ENCODE assay signal across 19 cellular contexts in genomic region chr3:46022909-46023785, GRCh38. TPM values are rescaled to one million over a fixed set of nuclear protein-coding genes. Genes with fewer than 3 reads are reported as not detected.
DNase-seq lines count a peak whose midpoint lies in the region; ATAC-seq, FAIRE-seq and TF ChIP-seq lines count a peak whose summit lies in the region.
"Had no signal": no experiment of that assay in that cellular context is flagged by ENCODE, and none has a peak within 500 bp of the region (broad histone marks: within the 10 kb centered on the region; RNA-seq: fewer than 3 reads in every experiment).

No MANE protein-coding gene starts in this region.

- DNase-seq in H7 = peak; percentile 45
- peak in 1 of 2 experiments; percentile 27 for DNase-seq in H1 (ENCODE audit: low read depth in 1 of 2, low spot score in 2 of 2)
- peak; percentile 56 for DNase-seq in osteoblast (ENCODE audit: insufficient read length, low spot score, missing footprints)
- DNase-seq in ureter (ENCODE audit: low spot score) = peak; percentile 23
- DNase-seq in DMS 273 treated with DMSO at 0.1 percent for 48 hours (lab: John Stamatoyannopoulos, UW) = no peak
- DNase-seq in NCI-H1930 (lab: John Stamatoyannopoulos, UW) = no peak
- DNase-seq: C1 segment of cervical spinal cord; Calu3; CD4-positive, alpha-beta T cell; DMS79; EL; GOT3 had no signal

- H2BK20ac ChIP-seq in H1 (ENCODE audit: low read length) = no peak overlapping the region

- H3K4me3 ChIP-seq in H7 (ENCODE audit: insufficient read depth, low read depth, low read length) (no peak overlapping the region), H1 (ENCODE audit: extremely low read depth in 1 of 4, insufficient read depth in 2 of 4, low read depth in 3 of 4, low read length in 4 of 4) (no peak overlapping the region), osteoblast (ENCODE audit: insufficient read depth, low read length) (no peak overlapping the region)

- no peak overlapping the region for H3K27ac ChIP-seq in H1 (ENCODE audit: low read depth, low read length)
- no peak overlapping the region for H3K27ac ChIP-seq in osteoblast (ENCODE audit: low read depth, low read length)

- H3K9me3 ChIP-seq in H1 (ENCODE audit: insufficient read depth in 2 of 2, low read depth in 1 of 2, low read length in 1 of 2) (no peaks in the 10 kb centered on the region; a peak in 1 of 4 replicates), osteoblast (ENCODE audit: low read depth, low read length) (no peaks in the 10 kb centered on the region)

- H3K18ac ChIP-seq in H1 (ENCODE audit: extremely low read depth, low read length) = no peak overlapping the region

- no peak overlapping the region for H3K14ac ChIP-seq in H1 (ENCODE audit: insufficient read length)

- no peak for TF ChIP-seq POLR2A in H1 (IDR thresholded peaks at IDR 0.05; ENCODE audit: control extremely low read depth in 1 of 2, low read depth in 2 of 2, low read length in 2 of 2)

- TF ChIP-seq RAD21 in H1 (IDR thresholded peaks at IDR 0.05 in 1 of 2, conservative IDR thresholded peaks at IDR 0.05 in 1 of 2; ENCODE audit: low read depth in 2 of 2, low read length in 2 of 2) = no peak

- H3K36me3 ChIP-seq in H7 (replicated peaks; ENCODE audit: control insufficient read depth, insufficient read depth, low read length) (no peaks in the 10 kb centered on the region), H1 (ENCODE audit: control insufficient read depth in 2 of 4, insufficient read depth in 4 of 4, low read length in 3 of 4) (no peaks in the 10 kb centered on the region), osteoblast (ENCODE audit: insufficient read depth, low read length) (no peaks in the 10 kb centered on the region)

- TF ChIP-seq CTCF in H1 (IDR thresholded peaks at IDR 0.05; ENCODE audit: control extremely low read depth in 1 of 3, insufficient read depth in 1 of 3, low read depth in 1 of 3, low read length in 3 of 3) = no peak
- TF ChIP-seq CTCF in osteoblast (IDR thresholded peaks at IDR 0.05; ENCODE audit: extremely low read depth, low read depth, low read length) = no peak

- no peak overlapping the region for H3K56ac ChIP-seq in H1 (replicated peaks; ENCODE audit: insufficient read length, low read depth, low read length)

- H3K4me2 ChIP-seq in H1 (ENCODE audit: insufficient read depth in 1 of 2, low read depth in 2 of 2, low read length in 2 of 2) (no peak overlapping the region), osteoblast (ENCODE audit: insufficient read depth, low read length) (no peak overlapping the region)

- H3K4ac ChIP-seq in H1 (replicated peaks; ENCODE audit: insufficient read length, low read depth, low read length) = no peak overlapping the region

- ATAC-seq in GM21447 (IDR thresholded peaks at IDR 0.05; ENCODE audit: unreplicated experiment) = no peak
- ATAC-seq: HCT116 had no signal

- TF ChIP-seq EP300 in H1 (IDR thresholded peaks at IDR 0.05; ENCODE audit: borderline replicate concordance in 1 of 2, low read depth in 2 of 2, low read length in 2 of 2) = no peak

- H2BK12ac ChIP-seq in H1 (ENCODE audit: low read depth, low read length) = no peak overlapping the region

- H4K91ac ChIP-seq in H1 (replicated peaks; ENCODE audit: insufficient read length, low read length) = no peak overlapping the region

- POLR2A ChIA-PET in H1 (lab: Charles Lee; ENCODE audit: partially characterized antibody) = no interaction called here

- no peaks in the 10 kb centered on the region for H3K27me3 ChIP-seq in H7 (ENCODE audit: control insufficient read depth, insufficient read depth, low read length)
- H3K27me3 ChIP-seq in H1 (replicated peaks in 1 of 4; ENCODE audit: control insufficient read depth in 3 of 4, extremely low read depth in 1 of 4, insufficient read depth in 3 of 4, low read length in 3 of 4) = no peaks in the 10 kb centered on the region
- H3K27me3 ChIP-seq in osteoblast (ENCODE audit: insufficient read depth, low read length) = no peaks in the 10 kb centered on the region

- H2AFZ ChIP-seq in H1 (ENCODE audit: low read length) (peak overlapping the region; percentile 19; the same call in 1 of the 2 replicates), osteoblast (ENCODE audit: low read length) (no peak overlapping the region)

- H3K23ac ChIP-seq in H1 (ENCODE audit: insufficient read length) = no peak overlapping the region

- H3K79me2 ChIP-seq in H1 (ENCODE audit: control insufficient read depth in 1 of 2, insufficient read depth in 2 of 2, low read length in 2 of 2) (no peaks in the 10 kb centered on the region), osteoblast (ENCODE audit: insufficient read depth, low read length) (no peaks in the 10 kb centered on the region)

- peaks cover 0 to 5% (median 0%) of the 10 kb centered on the region in 4 experiments; a peak in 2 of 7 replicates for H3K4me1 ChIP-seq in H1 (replicated peaks in 1 of 4; ENCODE audit: control insufficient read depth in 3 of 4, insufficient read depth in 4 of 4, low read length in 3 of 4)
- no peaks in the 10 kb centered on the region for H3K4me1 ChIP-seq in osteoblast (ENCODE audit: insufficient read depth, low read length)

- H4K8ac ChIP-seq in H1 (ENCODE audit: extremely low read depth, insufficient read depth, low read length) = peak overlapping the region; percentile 29; the same call in 1 of the 2 replicates

- no peaks in the 10 kb centered on the region for H3K23me2 ChIP-seq in H1 (ENCODE audit: low read depth, low read length)

- no peak overlapping the region for H2BK15ac ChIP-seq in H1 (ENCODE audit: low read length)

- 93% methylated on average over 29 of the region's 34 CpGs; no CpG with 5 or more reads in 1 of the 2 experiments for WGBS in H1 (ENCODE audit: extremely low coverage in 1 of 2, insufficient coverage in 1 of 2, insufficient read length in 1 of 2, insufficient replicate concordance in 2 of 2, low coverage in 1 of 2, low lambda C conversion rate in 2 of 2, missing lambda C conversion rate in 1 of 2), 2 experiments

- CTCF ChIA-PET in H1 (lab: Charles Lee; ENCODE audit: partially characterized antibody) = interaction anchor here (0.8 to 1.0 kb wide), 2 partner anchors 9 to 355 kb away, joined by 3 read pairs; no protein-coding TSS in a partner anchor

- no peak overlapping the region for H2BK5ac ChIP-seq in H1 (ENCODE audit: low read depth, low read length)

- no peak overlapping the region for H4K5ac ChIP-seq in H1 (ENCODE audit: insufficient read length, low read depth, low read length)

- FAIRE-seq in H1 (lab: Jason Lieb, UNC) = peak; percentile 32
- FAIRE-seq: A204.1, G401.6, GM12892, HTR-8/SVneo had no signal

- H2AK5ac ChIP-seq in H1 (ENCODE audit: low read depth, low read length) = no peak overlapping the region

- no peaks in the 10 kb centered on the region for H3K79me1 ChIP-seq in H1 (ENCODE audit: low read depth, low read length)

- no peak overlapping the region for H3K9ac ChIP-seq in H1 (replicated peaks in 1 of 4; ENCODE audit: extremely low read depth in 1 of 4, low read depth in 3 of 4, low read length in 3 of 4)

- H4K20me1 ChIP-seq in H1 (replicated peaks in 1 of 2; ENCODE audit: control insufficient read depth in 1 of 2, insufficient read depth in 2 of 2, low read length in 2 of 2) (no peaks in the 10 kb centered on the region), osteoblast (ENCODE audit: insufficient read depth, low read length) (no peaks in the 10 kb centered on the region)

- H2BK120ac ChIP-seq in H1 (replicated peaks; ENCODE audit: low read depth, low read length) = no peak overlapping the region

TF ChIP-seq in H1, 55 proteins besides CTCF, POLR2A, EP300 and RAD21:
- TF ChIP-seq RXRA (IDR thresholded peaks at IDR 0.05; ENCODE audit: insufficient read depth, low read depth, low read length) (no peak), CHD2 (IDR thresholded peaks at IDR 0.05; ENCODE audit: low read length) (no peak), RFX5 (IDR thresholded peaks at IDR 0.05; ENCODE audit: borderline replicate concordance, low read depth, low read length) (no peak), KDM5A (IDR thresholded peaks at IDR 0.05; ENCODE audit: low read length) (no peak), EGR1 (IDR thresholded peaks at IDR 0.05; ENCODE audit: borderline replicate concordance, low read depth, low read length) (no peak), BCL11A (IDR thresholded peaks at IDR 0.05; ENCODE audit: low read depth in 2 of 2, low read length in 2 of 2) (no peak), BRCA1 (IDR thresholded peaks at IDR 0.05; ENCODE audit: low read depth, low read length) (no peak), TEAD4 (IDR thresholded peaks at IDR 0.05; ENCODE audit: low read depth, low read length) (no peak)
TF ChIP-seq in H1: peak in this region for 0.

RNA-seq across cellular contexts. Expression of gene XCR1, which starts 4.1 kb away (rescaled TPM):
- not detected in 2 replicates for total RNA-seq in H7 (2014; rRNA removed; shearing (Covaris generic))
- not detected in 2 replicates for total RNA-seq in H1 (2021; fragmentation: NEBNext Ultra II Directional; extraction: Animal tissue kit (Norgen Biotek cat#: 25700))
- 0.19 and 0.53 TPM in 2 replicates for polyA plus RNA-seq in H1 (2011; rRNA removed)
- polyA plus RNA-seq in H1 (2011; cell fraction: cytosol; rRNA removed) = 0.08 TPM
- 0.66 TPM for polyA plus RNA-seq in H1 (2011; cell fraction: nucleus; rRNA removed)
- 0.11 to 0.33 TPM (median 0.17 TPM) in 4 replicates for polyA plus RNA-seq in H1 (2012, experiment 1 of 2)
- 0.10 TPM for polyA plus RNA-seq in H1 (2012, experiment 2 of 2)
- 0.08 TPM for polyA plus RNA-seq in H1 (2013, experiment 1 of 2)
- 0.09 TPM for polyA plus RNA-seq in H1 (2013, experiment 2 of 2)
- polyA minus RNA-seq in H1 (2011; rRNA and poly(A)+ RNA removed) = 0.16 and 0.22 TPM in 2 replicates
- not detected for polyA minus RNA-seq in H1 (2011; cell fraction: cytosol; rRNA and poly(A)+ RNA removed)
- polyA minus RNA-seq in H1 (2011; cell fraction: nucleus; rRNA and poly(A)+ RNA removed) = not detected
- total RNA-seq in osteoblast (not detected in 2 replicates), ureter (0.70 TPM)
- total RNA-seq: B cell, Calu3 had no signal

RNA-seq across cellular contexts. Expression of gene FYCO1, which starts 27.5 kb away (rescaled TPM):
- total RNA-seq in H7 (2014; rRNA removed; shearing (Covaris generic)) = 4.9 and 7.5 TPM in 2 replicates
- total RNA-seq in H1 (2021; fragmentation: NEBNext Ultra II Directional; extraction: Animal tissue kit (Norgen Biotek cat#: 25700)) = 9.3 and 10.8 TPM in 2 replicates
- polyA plus RNA-seq in H1 (2011; rRNA removed) = 4.8 and 6.7 TPM in 2 replicates
- polyA plus RNA-seq in H1 (2011; cell fraction: cytosol; rRNA removed) = 5.4 TPM
- 16.2 TPM for polyA plus RNA-seq in H1 (2011; cell fraction: nucleus; rRNA removed)
- 5.2 to 6.1 TPM (median 5.7 TPM) in 4 replicates for polyA plus RNA-seq in H1 (2012, experiment 1 of 2)
- 1.4 TPM for polyA plus RNA-seq in H1 (2012, experiment 2 of 2)
- polyA plus RNA-seq in H1 (2013, experiment 1 of 2) = 5.1 TPM
- polyA plus RNA-seq in H1 (2013, experiment 2 of 2) = 6.2 TPM
- polyA minus RNA-seq in H1 (2011; rRNA and poly(A)+ RNA removed) = 18.5 and 27.0 TPM in 2 replicates
- polyA minus RNA-seq in H1 (2011; cell fraction: cytosol; rRNA and poly(A)+ RNA removed) = 7.9 TPM
- 22.1 TPM for polyA minus RNA-seq in H1 (2011; cell fraction: nucleus; rRNA and poly(A)+ RNA removed)
- total RNA-seq in osteoblast (22.7 and 25.0 TPM in 2 replicates), ureter (62.0 TPM)

Comparison
In these comparisons a context has a peak if more than half of its experiments do, and no peak if none do; other contexts are left out.
1. DNase-seq: peak in H7 (single experiment), osteoblast (single experiment) and ureter (single experiment); none in DMS 273 treated with DMSO at 0.1 percent for 48 hours (single experiment) and NCI-H1930 (0 of 2).